In genomic region chr10:125720002-125720382, GRCh38 we compare ENCODE assay signal across 8 cellular contexts. TPM values are rescaled to one million over a fixed set of nuclear protein-coding genes. Genes with fewer than 3 reads are reported as not detected.
DNase-seq lines count a peak whose midpoint lies in the region; ATAC-seq, FAIRE-seq and TF ChIP-seq lines count a peak whose summit lies in the region.

No MANE protein-coding gene starts in this region.

- no peak for ATAC-seq in GM19397 (IDR thresholded peaks at IDR 0.05; ENCODE audit: unreplicated experiment)

- peaks cover 6 to 13% of the 10 kb centered on the region in 2 experiments for H3K36me3 ChIP-seq in keratinocyte (ENCODE audit: control insufficient read depth in 2 of 2, extremely low read depth in 1 of 2, insufficient read depth in 2 of 2, low read length in 2 of 2)

- intact Hi-C loops in activated naive CD4-positive, alpha-beta T cell treated with anti-CD3 and anti-CD28 coated beads for 36 hours (cut with micrococcal nuclease), result no loop called here
- intact Hi-C loops in posterior cingulate gyrus (cut with DNase I), result loop anchor here (10.0 kb wide), 1 partner anchor 105 kb away; the partner anchor contains the start of genes BCCIP and UROS

- H3K4me2 ChIP-seq in keratinocyte (ENCODE audit: control insufficient read depth, extremely low read depth, insufficient read depth, low read depth, low read length), result peak overlapping the region; percentile 63

- no peak for TF ChIP-seq CTCF in keratinocyte (optimal IDR thresholded peaks at IDR 0.05 in 1 of 3, IDR thresholded peaks at IDR 0.05 in 1 of 3, conservative IDR thresholded peaks at IDR 0.05 in 1 of 3; ENCODE audit: extremely low read depth in 1 of 3, insufficient read depth in 2 of 3, low read length in 3 of 3)

- peak; percentile 23 for DNase-seq in activated naive CD4-positive, alpha-beta T cell treated with anti-CD3 and anti-CD28 coated beads for 36 hours
- no peak for DNase-seq in activated naive CD4-positive, alpha-beta T cell (lab: John Stamatoyannopoulos, UW)
- DNase-seq in activated naive CD8-positive, alpha-beta T cell treated with anti-CD3 and anti-CD28 coated beads for 36 hours, result no peak
- DNase-seq in keratinocyte (ENCODE audit: low read depth, low spot score), result no peak
- DNase-seq in substantia nigra (lab: John Stamatoyannopoulos, UW), result peak in 2 of 49 donors; percentile 29 to 30
- no peak for DNase-seq in posterior cingulate gyrus
- no peak for DNase-seq in activated CD8-positive, alpha-beta memory T cell treated with anti-CD3 and anti-CD28 coated beads, Interleukin-2, amount 50 U/mL, for 4 hours

- no peaks in the 10 kb centered on the region for H3K27me3 ChIP-seq in keratinocyte (ENCODE audit: control insufficient read depth, extremely low read depth, insufficient read depth, low read length)

- peaks cover 30% of the 10 kb centered on the region for H3K4me1 Mint-ChIP-seq in activated naive CD4-positive, alpha-beta T cell treated with anti-CD3 and anti-CD28 coated beads for 36 hours (ENCODE audit: low read depth)
- peaks cover 25% of the 10 kb centered on the region for H3K4me1 Mint-ChIP-seq in activated naive CD8-positive, alpha-beta T cell treated with anti-CD3 and anti-CD28 coated beads for 36 hours

- H3K9me3 ChIP-seq in keratinocyte (ENCODE audit: control insufficient read depth, low read depth, low read length), result no peaks in the 10 kb centered on the region

- H3K27ac Mint-ChIP-seq in activated naive CD4-positive, alpha-beta T cell treated with anti-CD3 and anti-CD28 coated beads for 36 hours, result peak overlapping the region; percentile 98
- H3K27ac Mint-ChIP-seq in activated naive CD8-positive, alpha-beta T cell treated with anti-CD3 and anti-CD28 coated beads for 36 hours, result peak overlapping the region; percentile 96

- peaks cover 28% of the 10 kb centered on the region for H3K79me2 ChIP-seq in keratinocyte (ENCODE audit: control insufficient read depth, insufficient read depth, low read length)

- dilution Hi-C loops in keratinocyte (cut with MboI; ENCODE audit: extremely low pct_ligation_motif_present, low sequenced_read_pairs), result no loop called here

- peak overlapping the region; percentile 95 for H2AFZ ChIP-seq in keratinocyte (ENCODE audit: control insufficient read depth, low read length)

- peak overlapping the region; percentile 88 for H3K4me3 Mint-ChIP-seq in activated naive CD4-positive, alpha-beta T cell treated with anti-CD3 and anti-CD28 coated beads for 36 hours
- H3K4me3 Mint-ChIP-seq in activated naive CD8-positive, alpha-beta T cell treated with anti-CD3 and anti-CD28 coated beads for 36 hours, result peak overlapping the region; percentile 95

- H3K4me3 ChIP-seq in keratinocyte (ENCODE audit: control insufficient read depth in 2 of 3, extremely low read depth in 1 of 3, insufficient read depth in 2 of 3, low read depth in 1 of 3, low read length in 3 of 3), result peak overlapping the region; percentile 74 to 99 (median 98)

- H3K9me3 Mint-ChIP-seq in activated naive CD4-positive, alpha-beta T cell treated with anti-CD3 and anti-CD28 coated beads for 36 hours, result peaks cover 5% of the 10 kb centered on the region
- peaks cover 3% of the 10 kb centered on the region for H3K9me3 Mint-ChIP-seq in activated naive CD8-positive, alpha-beta T cell treated with anti-CD3 and anti-CD28 coated beads for 36 hours

- peak overlapping the region; percentile 90 for H3K27ac ChIP-seq in keratinocyte (ENCODE audit: control insufficient read depth, insufficient read depth, low read length)
- H3K27ac ChIP-seq in substantia nigra (ENCODE audit: low read depth, low read length, poor library complexity, severe bottlenecking), result peak overlapping the region; percentile 82

- no peaks in the 10 kb centered on the region for H3K9me1 ChIP-seq in keratinocyte (ENCODE audit: control insufficient read depth, extremely low read depth, insufficient read depth, low read length)

- H3K4me1 ChIP-seq in keratinocyte (ENCODE audit: control insufficient read depth, extremely low read depth, insufficient read depth, low read length), result peaks cover 14% of the 10 kb centered on the region

- no peak for FAIRE-seq in keratinocyte (lab: Jason Lieb, UNC)

- peak overlapping the region; percentile 95 for H3K9ac ChIP-seq in keratinocyte (ENCODE audit: control insufficient read depth, extremely low read depth, insufficient read depth, low read length)

- peaks cover 26% of the 10 kb centered on the region for H3K36me3 Mint-ChIP-seq in activated naive CD4-positive, alpha-beta T cell treated with anti-CD3 and anti-CD28 coated beads for 36 hours (ENCODE audit: low read depth)
- peaks cover 30% of the 10 kb centered on the region for H3K36me3 Mint-ChIP-seq in activated naive CD8-positive, alpha-beta T cell treated with anti-CD3 and anti-CD28 coated beads for 36 hours

- CTCF ChIA-PET in activated naive CD4-positive, alpha-beta T cell treated with anti-CD3 and anti-CD28 coated beads for 36 hours (lab: Charles Lee), result interaction anchor here (0.6 kb wide), 1 partner anchor 114 kb away, joined by 3 read pairs; no protein-coding TSS in a partner anchor

- H4K20me1 ChIP-seq in keratinocyte (ENCODE audit: control insufficient read depth, extremely low read depth, insufficient read depth, low read length), result no peaks in the 10 kb centered on the region

- H3K27me3 Mint-ChIP-seq in activated naive CD4-positive, alpha-beta T cell treated with anti-CD3 and anti-CD28 coated beads for 36 hours (ENCODE audit: low read depth), result no peaks in the 10 kb centered on the region
- no peaks in the 10 kb centered on the region for H3K27me3 Mint-ChIP-seq in activated naive CD8-positive, alpha-beta T cell treated with anti-CD3 and anti-CD28 coated beads for 36 hours

RNA-seq across cellular contexts. Expression of gene EDRF1, which starts 0.5 kb away (rescaled TPM):
- 10 to 100 TPM; 24.0 to 25.0 TPM for total RNA-seq in activated naive CD4-positive, alpha-beta T cell treated with anti-CD3 and anti-CD28 coated beads for 36 hours
- total RNA-seq in activated naive CD8-positive, alpha-beta T cell treated with anti-CD3 and anti-CD28 coated beads for 36 hours, result 10 to 100 TPM; 28.1 to 30.6 TPM
- 12.4 to 20.4 TPM (median 13.8 TPM) in 3 replicates for polyA plus RNA-seq in keratinocyte
- polyA plus RNA-seq in keratinocyte (2011; ENCODE audit: low read depth), result 4.6 TPM
- 4.9 and 10.6 TPM in 2 replicates for polyA plus RNA-seq in keratinocyte (2011; cell fraction: cytosol; rRNA removed)
- polyA plus RNA-seq in keratinocyte (2011; cell fraction: nucleus; rRNA removed), result 33.8 and 45.1 TPM in 2 replicates
- polyA plus RNA-seq in keratinocyte (2012; ENCODE audit: low replicate concordance), result 7.9 and 8.4 TPM in 2 replicates
- 3.4 to 19.1 TPM (median 16.3 TPM) in 3 replicates for polyA minus RNA-seq in keratinocyte
- 5.8 TPM for polyA minus RNA-seq in keratinocyte (2011; cell fraction: cytosol; rRNA and poly(A)+ RNA removed)
- 15.7 and 29.1 TPM in 2 replicates for polyA minus RNA-seq in keratinocyte (2011; cell fraction: nucleus; rRNA and poly(A)+ RNA removed)

RNA-seq across cellular contexts. Expression of gene TEX36, which starts 37.0 kb away (rescaled TPM):
- total RNA-seq in activated naive CD4-positive, alpha-beta T cell treated with anti-CD3 and anti-CD28 coated beads for 36 hours, result not detected
- not detected for total RNA-seq in activated naive CD8-positive, alpha-beta T cell treated with anti-CD3 and anti-CD28 coated beads for 36 hours
- polyA plus RNA-seq in keratinocyte, result not detected in 3 replicates
- polyA plus RNA-seq in keratinocyte (2011; ENCODE audit: low read depth), result not detected
- not detected in 2 replicates for polyA plus RNA-seq in keratinocyte (2011; cell fraction: cytosol; rRNA removed)
- polyA plus RNA-seq in keratinocyte (2011; cell fraction: nucleus; rRNA removed), result not detected in 2 replicates
- polyA plus RNA-seq in keratinocyte (2012; ENCODE audit: low replicate concordance), result not detected in 2 replicates
- polyA minus RNA-seq in keratinocyte, result not detected in 3 replicates
- not detected for polyA minus RNA-seq in keratinocyte (2011; cell fraction: cytosol; rRNA and poly(A)+ RNA removed)
- not detected in 2 replicates for polyA minus RNA-seq in keratinocyte (2011; cell fraction: nucleus; rRNA and poly(A)+ RNA removed)

RNA-seq across cellular contexts. Expression of gene MMP21, which starts 55.6 kb away (rescaled TPM):
- total RNA-seq in activated naive CD4-positive, alpha-beta T cell treated with anti-CD3 and anti-CD28 coated beads for 36 hours, result not detected
- total RNA-seq in activated naive CD8-positive, alpha-beta T cell treated with anti-CD3 and anti-CD28 coated beads for 36 hours, result not detected
- not detected in 3 replicates for polyA plus RNA-seq in keratinocyte
- polyA plus RNA-seq in keratinocyte (2011; ENCODE audit: low read depth), result not detected
- polyA plus RNA-seq in keratinocyte (2011; cell fraction: cytosol; rRNA removed), result not detected in 2 replicates
- polyA plus RNA-seq in keratinocyte (2011; cell fraction: nucleus; rRNA removed), result 0.05 and 0.11 TPM in 2 replicates
- polyA plus RNA-seq in keratinocyte (2012; ENCODE audit: low replicate concordance), result not detected in 2 replicates
- not detected in 3 replicates for polyA minus RNA-seq in keratinocyte
- not detected for polyA minus RNA-seq in keratinocyte (2011; cell fraction: cytosol; rRNA and poly(A)+ RNA removed)
- polyA minus RNA-seq in keratinocyte (2011; cell fraction: nucleus; rRNA and poly(A)+ RNA removed), result not detected in 2 replicates
